ENCODE assay signal across 30 cellular contexts in the genomic region with DNA sequence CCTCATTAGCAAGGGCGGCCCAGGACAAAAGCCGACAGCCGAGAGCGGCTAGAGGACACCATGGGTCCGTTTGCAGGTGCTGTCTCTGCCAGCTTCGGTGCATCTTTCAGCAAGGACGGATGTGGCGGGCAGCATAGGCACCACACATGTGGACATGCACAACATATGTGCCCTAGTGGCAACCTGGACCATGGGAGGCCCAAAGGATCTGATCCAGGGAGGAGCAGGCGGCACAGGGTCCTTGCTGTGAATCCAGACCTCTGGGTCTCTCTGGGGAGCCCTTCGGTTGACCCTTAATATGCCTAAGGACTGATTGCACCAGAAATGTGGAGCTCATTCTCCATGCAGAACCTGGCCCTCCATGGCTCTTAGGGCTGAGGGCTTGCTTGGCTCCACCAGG.
"Had no signal": no experiment of that assay in that cellular context is flagged by ENCODE, and none has a peak within 500 bp of the region (broad histone marks: within the 10 kb centered on the region; RNA-seq: fewer than 3 reads in every experiment).

No MANE protein-coding gene starts in this region.

- H3K4me1 Mint-ChIP-seq: naive thymus-derived CD4-positive, alpha-beta T cell; nephron; stimulated activated memory B cell treated with anti-CD40 and anti-IgM and Interleukin-4, amounts not matched to agents 10 μg/mL and 1 μg/mL and 100 μg/mL, for 72 hours; stimulated activated naive CD8-positive, alpha-beta T cell treated with anti-CD3 and anti-CD28 coated beads, Interleukin-15, amount 100 ng/mL, for 72 hours had no signal

- H3K4me3 ChIP-seq: neural progenitor cell, pancreas, psoas muscle, right lobe of liver, skin epidermis, smooth muscle cell, spleen, suprapubic skin, testis, tibial artery, transverse colon, vagina had no signal

- ATAC-seq: naive thymus-derived CD4-positive, alpha-beta T cell; pancreas; psoas muscle; right cardiac atrium; right lobe of liver; stimulated activated memory B cell treated with anti-CD40 and anti-IgM and Interleukin-4, amounts not matched to agents 10 μg/mL and 1 μg/mL and 100 μg/mL, for 72 hours; stimulated activated naive CD8-positive, alpha-beta T cell treated with anti-CD3 and anti-CD28 coated beads, Interleukin-15, amount 100 ng/mL, for 72 hours; stimulated activated naive CD8-positive, alpha-beta T cell treated with anti-CD3 and anti-CD28 coated beads, Interleukin-15, Interleukin-2, amounts not matched to agents 100 U/mL and 50 U/mL, for 24 hours had no signal

- H3K4me2 ChIP-seq: neural progenitor cell, smooth muscle cell had no signal

- H3K36me3 Mint-ChIP-seq: naive thymus-derived CD4-positive, alpha-beta T cell; stimulated activated memory B cell treated with anti-CD40 and anti-IgM and Interleukin-4, amounts not matched to agents 10 μg/mL and 1 μg/mL and 100 μg/mL, for 72 hours; type B pancreatic cell had no signal

- H3K27ac Mint-ChIP-seq: naive thymus-derived CD4-positive, alpha-beta T cell; nephron; neural progenitor cell; progenitor cell of endocrine pancreas; stimulated activated memory B cell treated with anti-CD40 and anti-IgM and Interleukin-4, amounts not matched to agents 10 μg/mL and 1 μg/mL and 100 μg/mL, for 72 hours; stimulated activated naive CD8-positive, alpha-beta T cell treated with anti-CD3 and anti-CD28 coated beads, Interleukin-15, amount 100 ng/mL, for 72 hours; type B pancreatic cell had no signal

- H3K36me3 ChIP-seq: neural progenitor cell, neutrophil, pancreas, right lobe of liver, spleen, suprapubic skin, tibial artery, transverse colon had no signal

- DNase-seq: naive thymus-derived CD4-positive, alpha-beta T cell; nucleus accumbens; pancreas; psoas muscle; right cardiac atrium; right lobe of liver; spleen; stimulated activated CD4-positive, alpha-beta T cell treated with anti-CD3 and anti-CD28 coated beads, Interleukin-12 subunit alpha, Interleukin-12 subunit beta, amount 100 ng/mL, for 4 hours; stimulated activated CD4-positive, alpha-beta T cell treated with anti-CD3 and anti-CD28 coated beads, Interleukin-1b, Interleukin-23, amount 100 ng/mL, for 48 hours; stimulated activated CD4-positive, alpha-beta T cell treated with anti-CD3 and anti-CD28 coated beads, Interleukin-4, amount 100 ng/mL, for 1 hour; stimulated activated CD4-positive, alpha-beta T cell treated with anti-CD3 and anti-CD28 coated beads, Interleukin-4, amount 100 ng/mL, for 4 hours; stimulated activated CD8-positive, alpha-beta memory T cell treated with anti-CD3 and anti-CD28 coated beads, Interleukin-4, amount 100 ng/mL, for 48 hours; stimulated activated naive CD4-positive, alpha-beta T cell; stimulated activated naive CD8-positive, alpha-beta T cell treated with anti-CD3 and anti-CD28 coated beads, Interleukin-15, amount 100 ng/mL, for 72 hours; stimulated activated naive CD8-positive, alpha-beta T cell treated with anti-CD3 and anti-CD28 coated beads, Interleukin-15, Interleukin-2, amounts not matched to agents 100 U/mL and 50 U/mL, for 24 hours; substantia nigra; testis; tibial artery; transverse colon had no signal

- H3K4me3 Mint-ChIP-seq: naive thymus-derived CD4-positive, alpha-beta T cell; nephron; neural progenitor cell; stimulated activated memory B cell treated with anti-CD40 and anti-IgM and Interleukin-4, amounts not matched to agents 10 μg/mL and 1 μg/mL and 100 μg/mL, for 72 hours; stimulated activated naive CD8-positive, alpha-beta T cell treated with anti-CD3 and anti-CD28 coated beads, Interleukin-15, amount 100 ng/mL, for 72 hours; type B pancreatic cell had no signal

- H3K9me3 ChIP-seq: neutrophil, pancreas, right lobe of liver, suprapubic skin, testis had no signal

- H3K4me1 ChIP-seq: neural progenitor cell, pancreas, psoas muscle, right lobe of liver, spleen, suprapubic skin, testis, tibial artery, transverse colon had no signal

- H3K9me3 Mint-ChIP-seq: stimulated activated naive CD8-positive, alpha-beta T cell treated with anti-CD3 and anti-CD28 coated beads, Interleukin-15, amount 100 ng/mL, for 72 hours; type B pancreatic cell had no signal

- H3K27me3 ChIP-seq: neural progenitor cell, pancreas, right lobe of liver, testis, transverse colon, vagina had no signal

- H2AFZ ChIP-seq: neural progenitor cell had no signal

- FAIRE-seq: pancreas, urothelium cell line had no signal

- H3K9ac ChIP-seq: neural progenitor cell had no signal

- H3K27ac ChIP-seq: neural progenitor cell, neutrophil, pancreas, psoas muscle, right lobe of liver, skin epidermis, spleen, suprapubic skin, testis, tibial artery, transverse colon had no signal
